ENCODE assay signal across 1 cellular context in the genomic region with DNA sequence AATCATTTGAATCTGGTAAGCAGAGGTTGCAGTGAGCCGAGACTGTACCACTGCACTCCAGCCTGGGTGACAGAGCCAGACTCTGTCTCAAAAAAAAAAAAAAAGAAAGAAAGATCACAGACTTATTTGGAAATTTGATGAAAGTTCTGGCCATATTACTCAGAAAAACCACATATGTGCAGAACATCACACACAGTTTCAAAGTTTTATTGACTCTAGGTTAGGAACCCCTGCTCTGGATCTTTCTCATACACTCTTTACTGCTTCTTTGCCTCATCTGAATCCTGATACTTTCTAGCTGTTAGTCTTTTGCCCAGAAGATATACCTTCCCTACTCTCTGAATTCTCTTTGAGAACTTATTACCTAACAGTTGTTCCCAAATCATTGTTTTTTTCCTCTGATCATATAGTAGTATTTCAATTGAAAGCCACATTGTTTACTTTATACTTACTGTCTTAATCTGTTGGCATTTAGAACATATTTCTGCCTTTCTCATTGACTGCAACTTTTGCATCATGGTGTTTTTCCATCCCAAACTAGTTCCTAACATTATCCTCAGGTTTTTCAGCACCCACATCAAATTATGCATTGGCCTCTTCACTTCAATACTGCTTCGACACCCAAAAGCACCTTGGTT.
TF ChIP-seq lines count a peak whose summit lies in the region.

No MANE protein-coding gene starts in this region.

TF ChIP-seq in IMR-90, 13 proteins besides CTCF, POLR2A, EP300 and RAD21:
- TF ChIP-seq RFX5 (IDR thresholded peaks at IDR 0.05; ENCODE audit: low read depth, low read length) (no peak), RCOR1 (IDR thresholded peaks at IDR 0.05; ENCODE audit: insufficient replicate concordance, low read length) (no peak), SMC3 (IDR thresholded peaks at IDR 0.05; ENCODE audit: low read depth, low read length) (no peak), MXI1 (IDR thresholded peaks at IDR 0.05; ENCODE audit: borderline replicate concordance, low read depth, low read length) (no peak), USF2 (IDR thresholded peaks at IDR 0.05; ENCODE audit: low read depth, low read length) (no peak), NFE2L2 (IDR thresholded peaks at IDR 0.05; ENCODE audit: low read depth, low read length) (no peak), FOS (IDR thresholded peaks at IDR 0.05; ENCODE audit: low read depth, low read length) (no peak)
